In genomic region chr6:14068133-14068532, GRCh38 we compare ENCODE assay signal across 1 cellular context.
A peak's percentile ranks its signal among the peaks of the same experiment; 100 is the strongest.
TF ChIP-seq lines count a peak whose summit lies in the region.

No MANE protein-coding gene starts in this region.

TF ChIP-seq in IMR-90, 13 proteins besides CTCF, POLR2A, EP300 and RAD21:
- TF ChIP-seq FOS (IDR thresholded peaks at IDR 0.05; ENCODE audit: low read depth, low read length) (0 out of 2 replicates have a peak, but pooled peaks have one; percentile 28), RFX5 (IDR thresholded peaks at IDR 0.05; ENCODE audit: low read depth, low read length) (no peak), CEBPB (IDR thresholded peaks at IDR 0.05; ENCODE audit: low read depth, low read length) (peak; percentile 83)
